ENCODE assay signal across 8 cellular contexts in the genomic region with DNA sequence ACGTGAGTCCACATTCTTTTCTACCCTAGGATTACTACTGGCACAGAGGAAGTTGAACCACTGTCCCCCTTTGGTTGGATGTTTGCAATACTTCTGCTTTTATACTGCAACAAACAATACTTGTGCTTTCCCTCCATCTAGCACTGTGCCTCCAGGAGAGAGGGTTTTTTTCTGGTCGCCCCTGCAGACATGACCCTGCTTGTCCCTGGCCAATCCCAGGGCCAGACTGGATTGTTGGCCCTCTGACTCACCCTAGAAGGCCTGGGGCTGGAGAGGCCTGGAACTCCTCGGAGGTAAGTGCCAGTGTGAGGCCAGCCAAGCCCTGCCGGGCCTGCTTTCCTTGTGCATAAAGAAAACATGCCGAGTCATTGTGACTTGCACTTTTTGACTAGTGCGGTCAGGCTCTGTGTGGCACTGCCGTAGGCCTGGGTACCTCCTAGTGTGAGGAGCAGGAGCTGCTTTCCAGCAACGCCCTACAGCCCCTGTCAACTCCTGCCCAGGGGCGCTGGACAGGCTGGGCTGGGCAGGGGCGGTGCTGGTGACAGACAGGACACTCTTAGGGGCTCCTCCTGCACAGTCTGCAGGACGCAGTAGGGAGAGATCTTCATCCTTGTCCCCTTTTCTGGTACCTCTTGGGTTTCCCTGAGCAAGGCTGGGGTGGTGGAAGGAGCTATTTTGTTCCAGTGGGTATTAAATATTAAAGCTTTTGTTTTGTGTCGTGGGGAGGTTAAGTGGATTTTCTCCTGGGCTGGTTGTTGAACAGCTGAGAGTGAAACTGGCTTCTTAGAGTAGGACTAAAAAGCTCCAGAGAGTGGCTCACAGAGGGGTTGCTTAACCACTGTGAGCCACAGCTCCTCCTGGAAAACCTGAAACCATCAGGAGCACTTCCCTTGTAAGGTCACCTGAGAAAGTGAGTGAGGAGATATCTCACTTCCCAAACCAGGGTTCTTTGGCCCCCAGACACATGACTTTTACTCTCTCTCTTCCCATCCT. TPM values are rescaled to one million over a fixed set of nuclear protein-coding genes. Genes with fewer than 3 reads are reported as not detected.
DNase-seq lines count a peak whose midpoint lies in the region; ATAC-seq, FAIRE-seq and TF ChIP-seq lines count a peak whose summit lies in the region.

No MANE protein-coding gene starts in this region.

- H3K4me1 Mint-ChIP-seq in stimulated activated naive CD8-positive, alpha-beta T cell treated with anti-CD3 and anti-CD28 coated beads, Interleukin-15, Interleukin-2, amounts not matched to agents 100 ng/mL and 50 ng/mL, for 24 hours (ENCODE audit: low read depth): peaks cover 11% of the 10 kb centered on the region

- ATAC-seq in HepG2 (peak; percentile 94), GM19328 (IDR thresholded peaks at IDR 0.05; ENCODE audit: unreplicated experiment) (no peak)

- no peaks in the 10 kb centered on the region for H3K27me3 ChIP-seq in HepG2 (ENCODE audit: control insufficient read depth in 1 of 2, insufficient read depth in 2 of 2, low read length in 2 of 2)

- H3K9ac ChIP-seq in HepG2 (ENCODE audit: insufficient read depth, low read depth, low read length): peak overlapping the region; percentile 62

- TF ChIP-seq POLR2A in HepG2 (IDR thresholded peaks at IDR 0.05; ENCODE audit: insufficient read depth in 1 of 2, low read depth in 2 of 2, low read length in 2 of 2): peak; percentile 61 to 65; a peak in 3 of 4 replicates

- H3K4me3 Mint-ChIP-seq in stimulated activated naive CD8-positive, alpha-beta T cell treated with anti-CD3 and anti-CD28 coated beads, Interleukin-15, Interleukin-2, amounts not matched to agents 100 ng/mL and 50 ng/mL, for 24 hours: no peak overlapping the region

- H3K4me3 ChIP-seq in HepG2 (replicated peaks in 1 of 3; ENCODE audit: insufficient read depth in 1 of 3, low read depth in 2 of 3, low read length in 3 of 3): peak overlapping the region; percentile 9 to 59 (median 33); a peak in 5 of 6 replicates

- H3K9me3 Mint-ChIP-seq in stimulated activated naive CD8-positive, alpha-beta T cell treated with anti-CD3 and anti-CD28 coated beads, Interleukin-15, Interleukin-2, amounts not matched to agents 100 ng/mL and 50 ng/mL, for 24 hours: no peaks in the 10 kb centered on the region

- H2AFZ ChIP-seq in HepG2 (ENCODE audit: low read length): no peak overlapping the region

- POLR2A ChIA-PET in HepG2 (lab: Yijun Ruan, JAX): interaction anchor here (0.7 to 1.9 kb wide), 8 partner anchors 8 to 209 kb away, joined by 3 to 11 read pairs (median 4); partner anchors contain the start of genes PRKCD and TKT

- no peaks in the 10 kb centered on the region for H3K36me3 Mint-ChIP-seq in stimulated activated naive CD8-positive, alpha-beta T cell treated with anti-CD3 and anti-CD28 coated beads, Interleukin-15, Interleukin-2, amounts not matched to agents 100 ng/mL and 50 ng/mL, for 24 hours (ENCODE audit: low read depth)

- H3K27ac ChIP-seq in HepG2 (ENCODE audit: extremely low read length, insufficient read depth, low read length): peak overlapping the region; percentile 73

- intact Hi-C loops in HepG2 (cut with micrococcal nuclease; ENCODE audit: unreplicated experiment): no loop called here

- CTCF ChIA-PET in HepG2 (lab: Yijun Ruan, JAX; ENCODE audit: low intra/inter-chr PET ratio, low total read pairs): interaction anchor here (1.0 kb wide), 1 partner anchor 61 kb away, joined by 3 read pairs; no protein-coding TSS in a partner anchor

- peak overlapping the region; percentile 42 for H3K27ac Mint-ChIP-seq in stimulated activated naive CD8-positive, alpha-beta T cell treated with anti-CD3 and anti-CD28 coated beads, Interleukin-15, Interleukin-2, amounts not matched to agents 100 ng/mL and 50 ng/mL, for 24 hours

- TSS peak; percentile 82 for BruUV-seq in HepG2 (replicated peaks; lab: Mats Ljungman, UMichigan)

- peak overlapping the region; percentile 72 for H3K4me2 ChIP-seq in HepG2 (ENCODE audit: low read depth, low read length)

- H3K27me3 Mint-ChIP-seq in stimulated activated naive CD8-positive, alpha-beta T cell treated with anti-CD3 and anti-CD28 coated beads, Interleukin-15, Interleukin-2, amounts not matched to agents 100 ng/mL and 50 ng/mL, for 24 hours: no peaks in the 10 kb centered on the region

- FAIRE-seq in GM19239 (lab: Jason Lieb, UNC) (peak; percentile 73), HepG2 (lab: Jason Lieb, UNC) (peak; percentile 90)

- TF ChIP-seq RAD21 in HepG2 (CRISPR knock-in tag; IDR thresholded peaks at IDR 0.05): peak; percentile 13; the same call in 1 of the 2 replicates

- DNase-seq in C1 segment of cervical spinal cord (lab: John Stamatoyannopoulos, UW) (peak in 12 of 14 donors; percentile 39 to 89 (median 74)), GM19239 (ENCODE audit: insufficient read length, low spot score) (no peak), Kasumi-1 (lab: John Stamatoyannopoulos, UW) (peak; percentile 79 to 81), SK-MEL-5 (ENCODE audit: low read depth, low spot score) (peak; percentile 96), dermis blood vessel endothelial cell (peak; percentile 90), HepG2 (ENCODE audit: low spot score) (peak; percentile 97)

- in situ Hi-C loops in SK-MEL-5 (cut with HindIII; ENCODE audit: low pct_unique_long_range_greater_than_20kb, low sequenced_read_pairs) (no loop called here), HepG2 (cut with HindIII; ENCODE audit: extremely low pct_ligation_motif_present, low pct_unique_long_range_greater_than_20kb) (no loop called here)

- TF ChIP-seq CTCF in HepG2 (CRISPR knock-in tag; IDR thresholded peaks at IDR 0.05): peak; percentile 33

- no peaks in the 10 kb centered on the region for H4K20me1 ChIP-seq in HepG2 (ENCODE audit: insufficient read depth, low read length)

- peaks cover 49% of the 10 kb centered on the region for H3K4me1 ChIP-seq in HepG2 (ENCODE audit: insufficient read depth, low read length)

- H3K36me3 ChIP-seq in HepG2 (replicated peaks in 1 of 2; ENCODE audit: control insufficient read depth in 1 of 2, insufficient read depth in 2 of 2, low read length in 2 of 2): no peaks in the 10 kb centered on the region

- H3K9me3 ChIP-seq in HepG2 (ENCODE audit: low read length): no peaks in the 10 kb centered on the region

- peak; percentile 30 to 67; a peak in 1 of 4 replicates for TF ChIP-seq EP300 in HepG2 (IDR thresholded peaks at IDR 0.05; ENCODE audit: low read depth in 2 of 2, low read length in 2 of 2)
- peak; percentile 87 for TF ChIP-seq EP300 in HepG2 (CRISPR knock-in tag; IDR thresholded peaks at IDR 0.05; ENCODE audit: borderline replicate concordance)

- WGBS in HepG2 (ENCODE audit: low lambda C conversion rate): 6% methylated on average over 5 of the region's 12 CpGs

- no peaks in the 10 kb centered on the region for H3K79me2 ChIP-seq in HepG2 (ENCODE audit: insufficient read depth, low read length)

TF ChIP-seq in HepG2, 621 proteins besides CTCF, POLR2A, EP300 and RAD21 (continues in another document):
- TF ChIP-seq HOXD1 (CRISPR knock-in tag; IDR thresholded peaks at IDR 0.05) (peak; percentile 27; the same call in 1 of the 2 replicates), CC2D1A (CRISPR knock-in tag; IDR thresholded peaks at IDR 0.05) (0 out of 2 replicates have a peak, but pooled peaks have one; percentile 18)
- TF ChIP-seq, protein P1, sequence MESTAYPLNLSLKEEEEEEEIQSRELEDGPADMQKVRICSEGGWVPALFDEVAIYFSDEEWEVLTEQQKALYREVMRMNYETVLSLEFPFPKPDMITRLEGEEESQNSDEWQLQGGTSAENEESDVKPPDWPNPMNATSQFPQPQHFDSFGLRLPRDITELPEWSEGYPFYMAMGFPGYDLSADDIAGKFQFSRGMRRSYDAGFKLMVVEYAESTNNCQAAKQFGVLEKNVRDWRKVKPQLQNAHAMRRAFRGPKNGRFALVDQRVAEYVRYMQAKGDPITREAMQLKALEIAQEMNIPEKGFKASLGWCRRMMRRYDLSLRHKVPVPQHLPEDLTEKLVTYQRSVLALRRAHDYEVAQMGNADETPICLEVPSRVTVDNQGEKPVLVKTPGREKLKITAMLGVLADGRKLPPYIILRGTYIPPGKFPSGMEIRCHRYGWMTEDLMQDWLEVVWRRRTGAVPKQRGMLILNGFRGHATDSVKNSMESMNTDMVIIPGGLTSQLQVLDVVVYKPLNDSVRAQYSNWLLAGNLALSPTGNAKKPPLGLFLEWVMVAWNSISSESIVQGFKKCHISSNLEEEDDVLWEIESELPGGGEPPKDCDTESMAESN (CRISPR knock-in tag; conservative IDR thresholded peaks at IDR 0.05): peak; percentile 56; the same call in 1 of the 2 replicates

RNA-seq across cellular contexts. Expression of gene TKT, which starts 14.4 kb away (rescaled TPM):
- total RNA-seq in SK-MEL-5 (2014; rRNA removed; shearing (Covaris generic)): 775 and 835 TPM in 2 replicates
- 738 and 888 TPM in 2 replicates for polyA plus RNA-seq in SK-MEL-5 (2015; cell fraction: cytosol; rRNA removed)
- 476 and 534 TPM in 2 replicates for polyA plus RNA-seq in SK-MEL-5 (2015; cell fraction: nucleus; rRNA removed)
- total RNA-seq in dermis blood vessel endothelial cell: 297 and 647 TPM in 2 replicates
- total RNA-seq in HepG2 (2016; rRNA removed; fragmentation: Illumina TruSeq; extraction: Trizol): 196 and 238 TPM in 2 replicates
- total RNA-seq in HepG2 (2016; cell fraction: cytosol; rRNA removed; fragmentation: Illumina TruSeq; extraction: Trizol; ENCODE audit: low read depth): 73.9 and 83.5 TPM in 2 replicates
- 153 and 251 TPM in 2 replicates for total RNA-seq in HepG2 (2016; cell fraction: insoluble cytoplasmic fraction; rRNA removed; fragmentation: Illumina TruSeq; extraction: Trizol)
- total RNA-seq in HepG2 (2016; cell fraction: membrane; rRNA removed; fragmentation: Illumina TruSeq; extraction: Trizol): 138 and 161 TPM in 2 replicates
- total RNA-seq in HepG2 (2016; cell fraction: nucleus; rRNA removed; fragmentation: Illumina TruSeq; extraction: Trizol): 157 and 193 TPM in 2 replicates
- 150 and 188 TPM in 2 replicates for polyA plus RNA-seq in HepG2 (2011; rRNA removed)
- polyA plus RNA-seq in HepG2 (2011; cell fraction: cytosol; rRNA removed): 105 and 148 TPM in 2 replicates
- polyA plus RNA-seq in HepG2 (2011; cell fraction: nucleus; rRNA removed): 113 and 116 TPM in 2 replicates
- polyA plus RNA-seq in HepG2 (2012): 234 and 367 TPM in 2 replicates
- 126 and 140 TPM in 2 replicates for polyA plus RNA-seq in HepG2 (2016; cell fraction: cytosol; fragmentation: Illumina TruSeq; extraction: Trizol; ENCODE audit: low read depth)
- polyA plus RNA-seq in HepG2 (2016; cell fraction: insoluble cytoplasmic fraction; fragmentation: Illumina TruSeq; extraction: Trizol; ENCODE audit: low read depth): 190 and 266 TPM in 2 replicates
- polyA plus RNA-seq in HepG2 (2016; cell fraction: membrane; fragmentation: Illumina TruSeq; extraction: Trizol; ENCODE audit: low read depth): 168 and 215 TPM in 2 replicates
- polyA plus RNA-seq in HepG2 (2016; cell fraction: nucleus; fragmentation: Illumina TruSeq; extraction: Trizol; ENCODE audit: insufficient read depth, low read depth): 308 and 328 TPM in 2 replicates
- 280 and 471 TPM in 2 replicates for polyA minus RNA-seq in HepG2 (2011; rRNA and poly(A)+ RNA removed; ENCODE audit: low replicate concordance)
- polyA minus RNA-seq in HepG2 (2011; cell fraction: cytosol; rRNA and poly(A)+ RNA removed): 128 and 140 TPM in 2 replicates
- 47.4 and 62.7 TPM in 2 replicates for polyA minus RNA-seq in HepG2 (2011; cell fraction: nucleus; rRNA and poly(A)+ RNA removed)
